1 cellular context compared by ENCODE assay signal in the genomic region with DNA sequence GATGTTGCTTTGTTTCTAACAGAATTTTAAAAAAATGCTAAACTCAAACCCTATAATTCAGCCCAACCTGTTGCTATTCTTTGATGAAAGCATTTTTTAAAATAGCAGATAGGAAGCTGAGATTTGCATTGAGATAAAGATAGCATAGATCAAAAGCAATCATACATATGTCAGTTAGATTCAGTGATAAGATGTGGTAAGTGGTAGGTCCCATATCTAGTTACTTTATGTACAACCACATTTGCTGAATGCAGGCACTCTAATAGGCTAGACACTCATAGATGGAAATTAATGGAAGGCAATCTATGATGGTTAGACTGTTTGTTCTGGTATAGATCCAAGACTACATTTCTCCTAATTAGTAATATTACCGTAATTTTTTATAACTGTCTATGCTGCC.
TF ChIP-seq lines count a peak whose summit lies in the region.

No MANE protein-coding gene starts in this region.

TF ChIP-seq in SK-N-SH, 30 proteins besides CTCF, POLR2A, EP300 and RAD21 (continued from another document):
- TF ChIP-seq, protein P1, sequence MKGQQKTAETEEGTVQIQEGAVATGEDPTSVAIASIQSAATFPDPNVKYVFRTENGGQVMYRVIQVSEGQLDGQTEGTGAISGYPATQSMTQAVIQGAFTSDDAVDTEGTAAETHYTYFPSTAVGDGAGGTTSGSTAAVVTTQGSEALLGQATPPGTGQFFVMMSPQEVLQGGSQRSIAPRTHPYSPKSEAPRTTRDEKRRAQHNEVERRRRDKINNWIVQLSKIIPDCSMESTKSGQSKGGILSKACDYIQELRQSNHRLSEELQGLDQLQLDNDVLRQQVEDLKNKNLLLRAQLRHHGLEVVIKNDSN (IDR thresholded peaks at IDR 0.05; ENCODE audit: borderline replicate concordance, low read depth) = no peak
- TF ChIP-seq NRF1 (IDR thresholded peaks at IDR 0.05; ENCODE audit: low read depth, low read length) (no peak), TEAD4 (IDR thresholded peaks at IDR 0.05; ENCODE audit: borderline replicate concordance, insufficient read depth) (no peak), RXRA (IDR thresholded peaks at IDR 0.05; ENCODE audit: borderline replicate concordance, low read depth) (no peak), SMC3 (IDR thresholded peaks at IDR 0.05; ENCODE audit: low read depth, low read length) (no peak), RFX5 (IDR thresholded peaks at IDR 0.05; ENCODE audit: low read length) (no peak)
- TF ChIP-seq, protein P2, sequence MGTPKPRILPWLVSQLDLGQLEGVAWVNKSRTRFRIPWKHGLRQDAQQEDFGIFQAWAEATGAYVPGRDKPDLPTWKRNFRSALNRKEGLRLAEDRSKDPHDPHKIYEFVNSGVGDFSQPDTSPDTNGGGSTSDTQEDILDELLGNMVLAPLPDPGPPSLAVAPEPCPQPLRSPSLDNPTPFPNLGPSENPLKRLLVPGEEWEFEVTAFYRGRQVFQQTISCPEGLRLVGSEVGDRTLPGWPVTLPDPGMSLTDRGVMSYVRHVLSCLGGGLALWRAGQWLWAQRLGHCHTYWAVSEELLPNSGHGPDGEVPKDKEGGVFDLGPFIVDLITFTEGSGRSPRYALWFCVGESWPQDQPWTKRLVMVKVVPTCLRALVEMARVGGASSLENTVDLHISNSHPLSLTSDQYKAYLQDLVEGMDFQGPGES (IDR thresholded peaks at IDR 0.05; ENCODE audit: low read depth, low read length) = no peak
- TF ChIP-seq, protein P3, sequence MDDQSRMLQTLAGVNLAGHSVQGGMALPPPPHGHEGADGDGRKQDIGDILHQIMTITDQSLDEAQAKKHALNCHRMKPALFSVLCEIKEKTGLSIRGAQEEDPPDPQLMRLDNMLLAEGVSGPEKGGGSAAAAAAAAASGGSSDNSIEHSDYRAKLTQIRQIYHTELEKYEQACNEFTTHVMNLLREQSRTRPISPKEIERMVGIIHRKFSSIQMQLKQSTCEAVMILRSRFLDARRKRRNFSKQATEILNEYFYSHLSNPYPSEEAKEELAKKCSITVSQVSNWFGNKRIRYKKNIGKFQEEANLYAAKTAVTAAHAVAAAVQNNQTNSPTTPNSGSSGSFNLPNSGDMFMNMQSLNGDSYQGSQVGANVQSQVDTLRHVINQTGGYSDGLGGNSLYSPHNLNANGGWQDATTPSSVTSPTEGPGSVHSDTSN (IDR thresholded peaks at IDR 0.05) = no peak
